9 cellular contexts compared by ENCODE assay signal in genomic region chr6:132598473-132598872, GRCh38. TPM values are rescaled to one million over a fixed set of nuclear protein-coding genes. Genes with fewer than 3 reads are reported as not detected.
A peak's percentile ranks its signal among the peaks of the same experiment; 100 is the strongest.
DNase-seq lines count a peak whose midpoint lies in the region; ATAC-seq and TF ChIP-seq lines count a peak whose summit lies in the region.
"Had no signal": no experiment of that assay in that cellular context is flagged by ENCODE, and none has a peak within 500 bp of the region (broad histone marks: within the 10 kb centered on the region; RNA-seq: fewer than 3 reads in every experiment).

No MANE protein-coding gene starts in this region.

- H3K9me3 ChIP-seq in body of pancreas = no peaks in the 10 kb centered on the region
- no peaks in the 10 kb centered on the region for H3K9me3 ChIP-seq in upper lobe of right lung

- in situ Hi-C loops in G401 (cut with HindIII; ENCODE audit: low sequenced_read_pairs) = no loop called here

- 24 to 37% methylated on average over 3 of the region's 3 CpGs for WGBS in body of pancreas, 2 donors

- TF ChIP-seq CTCF in HL-60 (IDR thresholded peaks at IDR 0.05; ENCODE audit: insufficient read depth, low read length) = peak; percentile 32
- peak in 5 of 7 experiments; percentile 13 to 32 (median 27) for TF ChIP-seq CTCF in body of pancreas (IDR thresholded peaks at IDR 0.05)
- peak; percentile 17 for TF ChIP-seq CTCF in upper lobe of right lung (IDR thresholded peaks at IDR 0.05)

- intact Hi-C loops in body of pancreas (cut with DNase I) (no loop called here), upper lobe of right lung (cut with DNase I) (no loop called here)

- H3K4me3 ChIP-seq in HL-60 (replicated peaks; ENCODE audit: insufficient read depth, low read length) (no peak overlapping the region), body of pancreas (no peak overlapping the region), upper lobe of right lung (no peak overlapping the region)

- no peaks in the 10 kb centered on the region for H3K36me3 ChIP-seq in body of pancreas (replicated peaks in 1 of 2; ENCODE audit: insufficient read depth in 1 of 2, low read depth in 2 of 2)
- H3K36me3 ChIP-seq in upper lobe of right lung = no peaks in the 10 kb centered on the region

- no peak for TF ChIP-seq POLR2A in body of pancreas (IDR thresholded peaks at IDR 0.05)

- H3K4me1 ChIP-seq in body of pancreas (no peaks in the 10 kb centered on the region), upper lobe of right lung (no peaks in the 10 kb centered on the region)

- H3K27me3 ChIP-seq in HL-60 (ENCODE audit: insufficient read depth, poor library complexity, severe bottlenecking) (peaks cover 2% of the 10 kb centered on the region), body of pancreas (no peaks in the 10 kb centered on the region), upper lobe of right lung (peaks cover 9% of the 10 kb centered on the region)

- H3K27ac ChIP-seq in HL-60 (replicated peaks) = no peak overlapping the region
- no peak overlapping the region for H3K27ac ChIP-seq in body of pancreas
- no peak overlapping the region for H3K27ac ChIP-seq in upper lobe of right lung

- DNase-seq in AG20443 (ENCODE audit: low spot score) = peak; percentile 23
- peak in 1 of 2 experiments; percentile 7 for DNase-seq in HL-60 (ENCODE audit: low read depth in 1 of 2, low spot score in 1 of 2)
- DNase-seq in body of pancreas = peak in 2 of 4 donors; percentile 10 to 26
- DNase-seq in upper lobe of right lung = no peak
- no peak for DNase-seq in G401 (ENCODE audit: low spot score)
- no peak for DNase-seq in effector CD4-positive, alpha-beta T cell

- ATAC-seq in GM19328 (IDR thresholded peaks at IDR 0.05; ENCODE audit: unreplicated experiment) (peak; percentile 90), body of pancreas (peak; percentile 74), upper lobe of right lung (peak; percentile 58), HG03095 (IDR thresholded peaks at IDR 0.05; ENCODE audit: unreplicated experiment) (no peak)

RNA-seq across cellular contexts. Expression of gene TAAR5, which starts 8.9 kb away (rescaled TPM):
- total RNA-seq in body of pancreas (not detected), upper lobe of right lung (not detected)
- total RNA-seq in G401 (2014; rRNA removed; shearing (Covaris generic)) = not detected in 2 replicates
- total RNA-seq: dermis microvascular lymphatic vessel endothelial cell had no signal

RNA-seq across cellular contexts. Expression of gene TAAR2, which starts 25.6 kb away (rescaled TPM):
- total RNA-seq in body of pancreas (not detected), upper lobe of right lung (not detected)
- total RNA-seq in G401 (2014; rRNA removed; shearing (Covaris generic)) = not detected in 2 replicates
- total RNA-seq: dermis microvascular lymphatic vessel endothelial cell had no signal

RNA-seq across cellular contexts. Expression of gene TAAR6, which starts 28.4 kb away (rescaled TPM):
- total RNA-seq in body of pancreas (not detected), upper lobe of right lung (not detected)
- total RNA-seq in G401 (2014; rRNA removed; shearing (Covaris generic)) = not detected in 2 replicates
- total RNA-seq: dermis microvascular lymphatic vessel endothelial cell had no signal

RNA-seq across cellular contexts. Expression of gene TAAR8, which starts 46.0 kb away (rescaled TPM):
- total RNA-seq in body of pancreas = not detected
- not detected for total RNA-seq in upper lobe of right lung
- not detected in 2 replicates for total RNA-seq in G401 (2014; rRNA removed; shearing (Covaris generic))
- total RNA-seq: dermis microvascular lymphatic vessel endothelial cell had no signal
